8 cellular contexts compared by ENCODE assay signal in genomic region chr2:225002039-225002655, GRCh38.
DNase-seq lines count a peak whose midpoint lies in the region; ATAC-seq and TF ChIP-seq lines count a peak whose summit lies in the region.

No MANE protein-coding gene starts in this region.

- H3K27ac ChIP-seq in WERI-Rb-1 (no peak overlapping the region), cingulate gyrus (ENCODE audit: low read depth, low read length) (peak overlapping the region; percentile 69)

- H3K36me3 ChIP-seq in WERI-Rb-1: no peaks in the 10 kb centered on the region

- H3K27me3 Mint-ChIP-seq in memory B cell: no peaks in the 10 kb centered on the region

- ATAC-seq in HG02642 (IDR thresholded peaks at IDR 0.05; ENCODE audit: poor library complexity, unreplicated experiment) (peak; percentile 68), memory B cell (ENCODE audit: low read depth) (peak; percentile 68)

- no peaks in the 10 kb centered on the region for H3K9me3 ChIP-seq in WERI-Rb-1 (ENCODE audit: severe bottlenecking)

- no peak overlapping the region for H3K4me3 ChIP-seq in WERI-Rb-1 (ENCODE audit: low read depth, low read length)

- H3K36me3 Mint-ChIP-seq in memory B cell: peaks cover 7% of the 10 kb centered on the region

- no peaks in the 10 kb centered on the region for H3K27me3 ChIP-seq in WERI-Rb-1 (ENCODE audit: insufficient read depth, low read depth, severe bottlenecking)

- peaks cover 29% of the 10 kb centered on the region for H3K4me1 Mint-ChIP-seq in memory B cell

- H3K9me3 Mint-ChIP-seq in memory B cell: no peaks in the 10 kb centered on the region

- peak overlapping the region; percentile 32 for H3K4me3 Mint-ChIP-seq in memory B cell

- peak overlapping the region; percentile 94 for H3K27ac Mint-ChIP-seq in memory B cell

- TF ChIP-seq CTCF in WERI-Rb-1 (IDR thresholded peaks at IDR 0.05; ENCODE audit: low read depth, low read length): peak; percentile 77

- DNase-seq in activated T-cell treated with anti-CD3 and anti-CD28 coated beads for 1 hour (ENCODE audit: low read depth) (peak; percentile 52), NCI-H2029 treated with DMSO at 0.1 percent for 48 hours (lab: John Stamatoyannopoulos, UW) (peak; percentile 38), WERI-Rb-1 (peak; percentile 45), memory B cell (ENCODE audit: low spot score in 2 of 2) (peak; percentile 65 to 70)
- no peak for DNase-seq in activated T-cell treated with anti-CD3 and anti-CD28 coated beads, Interleukin-2, amount 50 U/mL, for 1 hour
- peak; percentile 13 to 74 (median 56) for DNase-seq in stimulated activated naive CD4-positive, alpha-beta T cell (lab: John Stamatoyannopoulos, UW)
